Comparison of ENCODE assay signal across 23 cellular contexts in genomic region chr7:81624021-81624630, GRCh38.
A peak's percentile ranks its signal among the peaks of the same experiment; 100 is the strongest.
DNase-seq lines count a peak whose midpoint lies in the region; ATAC-seq and TF ChIP-seq lines count a peak whose summit lies in the region.
"Had no signal": no experiment of that assay in that cellular context is flagged by ENCODE, and none has a peak within 500 bp of the region (broad histone marks: within the 10 kb centered on the region; RNA-seq: fewer than 3 reads in every experiment).

No MANE protein-coding gene starts in this region.

- H3K4me1 ChIP-seq in SK-N-SH (ENCODE audit: control insufficient read depth in 1 of 2, insufficient read depth in 2 of 2, low read depth in 1 of 2, low read length in 1 of 2) (peaks cover 45 to 46% of the 10 kb centered on the region in 2 experiments), smooth muscle cell (ENCODE audit: low read depth) (peaks cover 5% of the 10 kb centered on the region)
- H3K4me1 ChIP-seq: sigmoid colon, upper lobe of left lung had no signal

- TF ChIP-seq EP300 in SK-N-SH (IDR thresholded peaks at IDR 0.05; ENCODE audit: borderline replicate concordance in 1 of 2, low read depth in 1 of 2, low read length in 1 of 2), result no peak

- H3K4me2 ChIP-seq in SK-N-SH, result no peak overlapping the region; the same call in 1 of the 2 replicates
- H3K4me2 ChIP-seq in smooth muscle cell, result no peak overlapping the region

- H3K9me2 ChIP-seq in SK-N-SH, result no peaks in the 10 kb centered on the region; the same call in 1 of the 2 replicates

- H3F3A ChIP-seq in SK-N-SH (replicated peaks; ENCODE audit: insufficient read depth) (peaks cover 19% of the 10 kb centered on the region), smooth muscle cell (ENCODE audit: low read depth) (peaks cover 3% of the 10 kb centered on the region)

- no peak for TF ChIP-seq CTCF in SK-N-SH (IDR thresholded peaks at IDR 0.05)
- TF ChIP-seq CTCF in smooth muscle cell (IDR thresholded peaks at IDR 0.05; ENCODE audit: borderline replicate concordance, insufficient read depth, poor library complexity, severe bottlenecking), result no peak

- no peak for TF ChIP-seq RAD21 in SK-N-SH (IDR thresholded peaks at IDR 0.05; ENCODE audit: low read length)

- H3K36me3 ChIP-seq in SK-N-SH (replicated peaks in 1 of 2; ENCODE audit: control insufficient read depth in 1 of 2, insufficient read depth in 2 of 2, low read length in 1 of 2) (no peaks in the 10 kb centered on the region), smooth muscle cell (ENCODE audit: low read depth) (no peaks in the 10 kb centered on the region)
- H3K36me3 ChIP-seq: neutrophil, sigmoid colon, upper lobe of left lung had no signal

- H4K20me1 ChIP-seq in SK-N-SH (ENCODE audit: insufficient read depth) (no peaks in the 10 kb centered on the region), smooth muscle cell (ENCODE audit: low read depth) (no peaks in the 10 kb centered on the region)

- no peak overlapping the region for H3K4me3 ChIP-seq in SK-N-SH (ENCODE audit: low read depth in 2 of 2, low read length in 1 of 2)
- no peak overlapping the region for H3K4me3 ChIP-seq in smooth muscle cell
- H3K4me3 ChIP-seq: sigmoid colon, upper lobe of left lung had no signal

- no peaks in the 10 kb centered on the region for H3K27me3 ChIP-seq in SK-N-SH (ENCODE audit: insufficient read depth)
- no peaks in the 10 kb centered on the region for H3K27me3 ChIP-seq in smooth muscle cell (ENCODE audit: low read depth)
- H3K27me3 ChIP-seq: neutrophil, sigmoid colon, upper lobe of left lung had no signal

- TF ChIP-seq POLR2A in GM18505 (IDR thresholded peaks at IDR 0.05; ENCODE audit: borderline replicate concordance, extremely low read depth, insufficient read depth, insufficient read length), result no peak

- no peaks in the 10 kb centered on the region for H3K9me3 ChIP-seq in SK-N-SH
- H3K9me3 ChIP-seq in smooth muscle cell (replicated peaks; ENCODE audit: low read depth), result no peaks in the 10 kb centered on the region
- H3K9me3 ChIP-seq: neutrophil, sigmoid colon, upper lobe of left lung had no signal

- H3K79me2 ChIP-seq in SK-N-SH (ENCODE audit: insufficient read depth), result no peaks in the 10 kb centered on the region
- no peaks in the 10 kb centered on the region for H3K79me2 ChIP-seq in smooth muscle cell (ENCODE audit: low read depth)

- no peak for ATAC-seq in HG02763 (IDR thresholded peaks at IDR 0.05; ENCODE audit: unreplicated experiment)
- ATAC-seq in GM18505 (IDR thresholded peaks at IDR 0.05; ENCODE audit: unreplicated experiment), result no peak
- ATAC-seq: left cardiac atrium had no signal

- H2AFZ ChIP-seq in SK-N-SH (ENCODE audit: low read depth) (no peak overlapping the region), smooth muscle cell (ENCODE audit: low read depth) (peak overlapping the region; percentile 78)

- H3K9ac ChIP-seq in SK-N-SH (no peak overlapping the region), smooth muscle cell (ENCODE audit: low read depth) (no peak overlapping the region)

- CTCF ChIA-PET in SK-N-SH (lab: Yijun Ruan, JAX), result interaction anchor here (0.7 to 2.5 kb wide), 9 partner anchors 15 to 393 kb away, joined by 3 to 22 read pairs (median 6); no protein-coding TSS in a partner anchor

- WGBS in SK-N-SH (ENCODE audit: low lambda C conversion rate), result 94% methylated on average over 2 of the region's 2 CpGs
- WGBS in smooth muscle cell (ENCODE audit: low lambda C conversion rate), result 75% methylated on average over 2 of the region's 2 CpGs

- POLR2A ChIA-PET in SK-N-SH (lab: Yijun Ruan, JAX), result interaction anchor here (1.3 kb wide), 1 partner anchor 58 kb away, joined by 6 read pairs; no protein-coding TSS in a partner anchor

- H3K27ac ChIP-seq in SK-N-SH (ENCODE audit: low read depth in 2 of 2, low read length in 1 of 2) (peak overlapping the region; percentile 94 to 97), smooth muscle cell (ENCODE audit: low read depth) (peak overlapping the region; percentile 63)
- H3K27ac ChIP-seq: neutrophil, sigmoid colon, upper lobe of left lung had no signal

- DNase-seq in NCI-H748 (lab: John Stamatoyannopoulos, UW; ENCODE audit: unreplicated experiment), result peak; percentile 9
- DNase-seq in NCI-H748 treated with DMSO at 0.1 percent for 48 hours (lab: John Stamatoyannopoulos, UW), result no peak
- no peak for DNase-seq in SK-N-SH
- DNase-seq in fibroblast of gingiva (ENCODE audit: low read depth), result peak; percentile 12
- DNase-seq in smooth muscle cell (lab: John Stamatoyannopoulos, UW; ENCODE audit: unreplicated experiment), result no peak
- no peak for DNase-seq in NCI-H82 treated with DMSO at 0.1 percent for 48 hours (lab: John Stamatoyannopoulos, UW; ENCODE audit: unreplicated experiment)
- DNase-seq: ACHN; activated CD4-positive, alpha-beta T cell treated with anti-CD3 and anti-CD28 coated beads for 48 hours; activated effector memory CD4-positive, alpha-beta T cell treated with Interleukin-2 at 50 U/mL for 16 hours; amniotic stem cell; CD4-positive, CD25-positive, alpha-beta regulatory T cell; cerebellar nuclear complex; DMS153; left cardiac atrium; midbrain; NCI-H2171 treated with DMSO at 0.1 percent for 48 hours; NCI-H82; sigmoid colon; stimulated activated CD4-positive, alpha-beta T cell treated with anti-CD3 and anti-CD28 coated beads, Interleukin-2, amount 100 ng/mL, for 24 hours; upper lobe of left lung had no signal

TF ChIP-seq in SK-N-SH, 30 proteins besides CTCF, POLR2A, EP300 and RAD21:
- TF ChIP-seq NRF1 (IDR thresholded peaks at IDR 0.05; ENCODE audit: low read depth, low read length) (no peak), JUND (IDR thresholded peaks at IDR 0.05) (no peak), USF2 (IDR thresholded peaks at IDR 0.05; ENCODE audit: borderline replicate concordance, low read depth, low read length) (no peak), ELF1 (IDR thresholded peaks at IDR 0.05) (no peak), FOXJ3 (CRISPR knock-in tag; IDR thresholded peaks at IDR 0.05) (no peak), SIN3A (IDR thresholded peaks at IDR 0.05; ENCODE audit: borderline replicate concordance, low read depth, low read length) (no peak), FOXM1 (IDR thresholded peaks at IDR 0.05; ENCODE audit: low read depth) (no peak), GATA2 (CRISPR knock-in tag; IDR thresholded peaks at IDR 0.05) (no peak), RCOR1 (IDR thresholded peaks at IDR 0.05; ENCODE audit: low read length) (no peak), MEF2A (IDR thresholded peaks at IDR 0.05; ENCODE audit: borderline replicate concordance, low read depth) (no peak), RFX5 (IDR thresholded peaks at IDR 0.05; ENCODE audit: low read length) (no peak), NFIC (IDR thresholded peaks at IDR 0.05; ENCODE audit: borderline replicate concordance) (no peak), POLR2AphosphoS5 (IDR thresholded peaks at IDR 0.05; ENCODE audit: low read depth, low read length) (no peak)
- TF ChIP-seq, protein P1, sequence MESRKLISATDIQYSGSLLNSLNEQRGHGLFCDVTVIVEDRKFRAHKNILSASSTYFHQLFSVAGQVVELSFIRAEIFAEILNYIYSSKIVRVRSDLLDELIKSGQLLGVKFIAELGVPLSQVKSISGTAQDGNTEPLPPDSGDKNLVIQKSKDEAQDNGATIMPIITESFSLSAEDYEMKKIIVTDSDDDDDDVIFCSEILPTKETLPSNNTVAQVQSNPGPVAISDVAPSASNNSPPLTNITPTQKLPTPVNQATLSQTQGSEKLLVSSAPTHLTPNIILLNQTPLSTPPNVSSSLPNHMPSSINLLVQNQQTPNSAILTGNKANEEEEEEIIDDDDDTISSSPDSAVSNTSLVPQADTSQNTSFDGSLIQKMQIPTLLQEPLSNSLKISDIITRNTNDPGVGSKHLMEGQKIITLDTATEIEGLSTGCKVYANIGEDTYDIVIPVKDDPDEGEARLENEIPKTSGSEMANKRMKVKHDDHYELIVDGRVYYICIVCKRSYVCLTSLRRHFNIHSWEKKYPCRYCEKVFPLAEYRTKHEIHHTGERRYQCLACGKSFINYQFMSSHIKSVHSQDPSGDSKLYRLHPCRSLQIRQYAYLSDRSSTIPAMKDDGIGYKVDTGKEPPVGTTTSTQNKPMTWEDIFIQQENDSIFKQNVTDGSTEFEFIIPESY (IDR thresholded peaks at IDR 0.05; ENCODE audit: borderline replicate concordance, low read depth), result no peak
- TF ChIP-seq, protein P2, sequence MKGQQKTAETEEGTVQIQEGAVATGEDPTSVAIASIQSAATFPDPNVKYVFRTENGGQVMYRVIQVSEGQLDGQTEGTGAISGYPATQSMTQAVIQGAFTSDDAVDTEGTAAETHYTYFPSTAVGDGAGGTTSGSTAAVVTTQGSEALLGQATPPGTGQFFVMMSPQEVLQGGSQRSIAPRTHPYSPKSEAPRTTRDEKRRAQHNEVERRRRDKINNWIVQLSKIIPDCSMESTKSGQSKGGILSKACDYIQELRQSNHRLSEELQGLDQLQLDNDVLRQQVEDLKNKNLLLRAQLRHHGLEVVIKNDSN (IDR thresholded peaks at IDR 0.05; ENCODE audit: borderline replicate concordance, low read depth), result no peak

Comparison
In these comparisons a context has a peak if more than half of its experiments do, and no peak if none do; other contexts are left out.
1. DNase-seq: peak in NCI-H748 (single experiment) and fibroblast of gingiva (single experiment); none in NCI-H748 treated with DMSO at 0.1 percent for 48 hours (single experiment), SK-N-SH (single experiment), smooth muscle cell (single experiment) and NCI-H82 treated with DMSO at 0.1 percent for 48 hours (single experiment).